Comparison of ENCODE assay signal across 8 cellular contexts in the genomic region with DNA sequence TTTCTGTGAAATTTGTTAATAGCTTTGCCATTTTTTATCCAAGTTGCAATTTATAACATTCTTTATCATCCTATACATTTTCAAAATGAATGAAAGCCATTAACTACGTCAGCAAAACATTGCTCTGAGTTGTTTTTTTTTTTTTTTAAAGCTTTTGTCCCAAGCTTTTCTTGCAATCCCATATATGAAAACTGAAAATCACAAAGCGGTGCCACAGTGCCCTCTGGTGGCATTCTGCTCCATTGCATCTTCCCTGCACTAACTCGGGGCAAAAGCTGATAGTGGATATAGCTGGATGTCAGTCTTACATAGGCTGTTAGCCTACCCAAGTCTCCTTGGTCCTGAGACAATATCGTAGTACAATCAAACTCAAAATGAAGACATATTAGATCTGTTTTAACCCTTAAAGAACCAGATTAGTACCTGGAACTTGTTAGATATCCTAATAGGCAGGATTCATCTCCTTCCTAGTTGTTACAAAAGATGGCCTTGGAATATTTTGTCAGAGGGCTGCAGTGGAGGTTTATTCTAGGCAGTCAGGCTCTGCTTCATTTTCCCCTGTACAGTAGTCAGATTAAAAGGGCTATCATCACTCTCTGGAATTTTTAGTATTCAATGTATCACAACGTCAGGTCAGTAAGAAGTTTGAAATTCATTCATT.
DNase-seq lines count a peak whose midpoint lies in the region; ATAC-seq and TF ChIP-seq lines count a peak whose summit lies in the region.

No MANE protein-coding gene starts in this region.

- no peak overlapping the region for H3K4me3 Mint-ChIP-seq in nephron progenitor cell

- H3K4me1 ChIP-seq in fibroblast of lung (ENCODE audit: control insufficient read depth, extremely low read depth, insufficient read depth, low read length) (no peaks in the 10 kb centered on the region), thyroid gland (no peaks in the 10 kb centered on the region)

- H3K27me3 ChIP-seq in fibroblast of lung (ENCODE audit: control insufficient read depth, insufficient read depth, low read length) = no peaks in the 10 kb centered on the region
- H3K27me3 ChIP-seq in thyroid gland = no peaks in the 10 kb centered on the region

- H3K9me3 ChIP-seq in fibroblast of lung (ENCODE audit: control insufficient read depth, insufficient read depth, low read depth, low read length) (no peaks in the 10 kb centered on the region), thyroid gland (no peaks in the 10 kb centered on the region)

- no peak for TF ChIP-seq POLR2A in thyroid gland (IDR thresholded peaks at IDR 0.05)

- no peaks in the 10 kb centered on the region for H3K27me3 Mint-ChIP-seq in nephron progenitor cell (ENCODE audit: low read depth, poor library complexity)

- DNase-seq in COLO829 (ENCODE audit: low spot score) = peak; percentile 44
- DNase-seq in NCI-H748 (lab: John Stamatoyannopoulos, UW; ENCODE audit: unreplicated experiment) = peak; percentile 73
- peak; percentile 76 for DNase-seq in activated CD8-positive, alpha-beta memory T cell treated with anti-CD3 and anti-CD28 coated beads, Interleukin-2, amount 50 U/mL, for 48 hours
- peak; percentile 18 to 63 for DNase-seq in fibroblast of lung (ENCODE audit: low read depth in 2 of 2)
- DNase-seq in nephron progenitor cell = peak; percentile 82
- peak; percentile 40 to 63 for DNase-seq in thyroid gland

- no peaks in the 10 kb centered on the region for H3K79me2 ChIP-seq in fibroblast of lung (ENCODE audit: control insufficient read depth, insufficient read depth, low read length)

- H3K4me3 ChIP-seq in fibroblast of lung (replicated peaks in 1 of 4; ENCODE audit: control extremely low read depth in 1 of 4, insufficient read depth in 1 of 4, low read depth in 3 of 4, low read length in 4 of 4) (no peak overlapping the region), thyroid gland (replicated peaks in 1 of 3) (no peak overlapping the region)

- H4K20me1 ChIP-seq in fibroblast of lung (ENCODE audit: control insufficient read depth, extremely low read depth, insufficient read depth, low read length) = no peaks in the 10 kb centered on the region

- intact Hi-C loops in thyroid gland (cut with DNase I) = no loop called here

- WGBS in thyroid gland, 2 donors = 25 to 28% methylated on average over 5 of the region's 5 CpGs

- H3K27ac ChIP-seq in fibroblast of lung (ENCODE audit: insufficient read depth, low read length) = no peak overlapping the region
- no peak overlapping the region for H3K27ac ChIP-seq in thyroid gland

- H3K27ac Mint-ChIP-seq in nephron progenitor cell = no peak overlapping the region

- ATAC-seq in GM19351 (IDR thresholded peaks at IDR 0.05; ENCODE audit: unreplicated experiment) = peak; percentile 83
- ATAC-seq in HG03442 (IDR thresholded peaks at IDR 0.05; ENCODE audit: unreplicated experiment) = peak; percentile 88

- H3K4me2 ChIP-seq in fibroblast of lung (ENCODE audit: extremely low read depth, insufficient read depth, low read length) = no peak overlapping the region

- H3K9ac ChIP-seq in fibroblast of lung (ENCODE audit: insufficient read depth, low read length) = no peak overlapping the region

- H3K4me1 Mint-ChIP-seq in nephron progenitor cell = peaks cover 18% of the 10 kb centered on the region

- H3K9me3 Mint-ChIP-seq in nephron progenitor cell = no peaks in the 10 kb centered on the region

- no peak overlapping the region for H2AFZ ChIP-seq in fibroblast of lung (ENCODE audit: low read length)

- H3K36me3 Mint-ChIP-seq in nephron progenitor cell (ENCODE audit: low read depth) = no peaks in the 10 kb centered on the region

- H3K36me3 ChIP-seq in fibroblast of lung (ENCODE audit: control insufficient read depth, insufficient read depth, low read length) = no peaks in the 10 kb centered on the region
- no peaks in the 10 kb centered on the region for H3K36me3 ChIP-seq in thyroid gland

- TF ChIP-seq CTCF in fibroblast of lung (conservative IDR thresholded peaks at IDR 0.05 in 1 of 2, IDR thresholded peaks at IDR 0.05 in 1 of 2; ENCODE audit: low read depth in 1 of 2, low read length in 2 of 2) = peak; percentile 91 to 97
- peak; percentile 93 for TF ChIP-seq CTCF in nephron progenitor cell (IDR thresholded peaks at IDR 0.05)
- peak; percentile 40 to 94 (median 59) for TF ChIP-seq CTCF in thyroid gland (IDR thresholded peaks at IDR 0.05)
